In genomic region chr3:155744626-155745324, GRCh38 we compare ENCODE assay signal across 8 cellular contexts. TPM values are rescaled to one million over a fixed set of nuclear protein-coding genes. Genes with fewer than 3 reads are reported as not detected.
A peak's percentile ranks its signal among the peaks of the same experiment; 100 is the strongest.
DNase-seq lines count a peak whose midpoint lies in the region; ATAC-seq and TF ChIP-seq lines count a peak whose summit lies in the region.

A gene with protein sequence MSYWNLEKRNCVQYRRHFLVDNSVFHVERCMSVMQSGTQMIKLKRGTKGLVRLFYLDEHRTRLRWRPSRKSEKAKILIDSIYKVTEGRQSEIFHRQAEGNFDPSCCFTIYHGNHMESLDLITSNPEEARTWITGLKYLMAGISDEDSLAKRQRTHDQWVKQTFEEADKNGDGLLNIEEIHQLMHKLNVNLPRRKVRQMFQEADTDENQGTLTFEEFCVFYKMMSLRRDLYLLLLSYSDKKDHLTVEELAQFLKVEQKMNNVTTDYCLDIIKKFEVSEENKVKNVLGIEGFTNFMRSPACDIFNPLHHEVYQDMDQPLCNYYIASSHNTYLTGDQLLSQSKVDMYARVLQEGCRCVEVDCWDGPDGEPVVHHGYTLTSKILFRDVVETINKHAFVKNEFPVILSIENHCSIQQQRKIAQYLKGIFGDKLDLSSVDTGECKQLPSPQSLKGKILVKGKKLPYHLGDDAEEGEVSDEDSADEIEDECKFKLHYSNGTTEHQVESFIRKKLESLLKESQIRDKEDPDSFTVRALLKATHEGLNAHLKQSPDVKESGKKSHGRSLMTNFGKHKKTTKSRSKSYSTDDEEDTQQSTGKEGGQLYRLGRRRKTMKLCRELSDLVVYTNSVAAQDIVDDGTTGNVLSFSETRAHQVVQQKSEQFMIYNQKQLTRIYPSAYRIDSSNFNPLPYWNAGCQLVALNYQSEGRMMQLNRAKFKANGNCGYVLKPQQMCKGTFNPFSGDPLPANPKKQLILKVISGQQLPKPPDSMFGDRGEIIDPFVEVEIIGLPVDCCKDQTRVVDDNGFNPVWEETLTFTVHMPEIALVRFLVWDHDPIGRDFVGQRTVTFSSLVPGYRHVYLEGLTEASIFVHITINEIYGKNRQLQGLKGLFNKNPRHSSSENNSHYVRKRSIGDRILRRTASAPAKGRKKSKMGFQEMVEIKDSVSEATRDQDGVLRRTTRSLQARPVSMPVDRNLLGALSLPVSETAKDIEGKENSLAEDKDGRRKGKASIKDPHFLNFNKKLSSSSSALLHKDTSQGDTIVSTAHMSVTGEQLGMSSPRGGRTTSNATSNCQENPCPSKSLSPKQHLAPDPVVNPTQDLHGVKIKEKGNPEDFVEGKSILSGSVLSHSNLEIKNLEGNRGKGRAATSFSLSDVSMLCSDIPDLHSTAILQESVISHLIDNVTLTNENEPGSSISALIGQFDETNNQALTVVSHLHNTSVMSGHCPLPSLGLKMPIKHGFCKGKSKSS (N-terminal part only) (minus strand): TSS chr3:155745071. CDS start chr3:155704224, 40,847 bp downstream.

- TF ChIP-seq CTCF in sigmoid colon (IDR thresholded peaks at IDR 0.05) = no peak

- H3K27me3 ChIP-seq in iPS-18a (ENCODE audit: control insufficient read depth, insufficient read depth, low read length) = no peaks in the 10 kb centered on the region
- peaks cover 0 to 14% (median 0%) of the 10 kb centered on the region in 3 donors for H3K27me3 ChIP-seq in sigmoid colon

- H3K4me1 ChIP-seq in iPS-18a (ENCODE audit: control insufficient read depth, low read depth, low read length) (peaks cover 41% of the 10 kb centered on the region), sigmoid colon (peaks cover 0 to 24% (median 5%) of the 10 kb centered on the region in 4 donors)

- DNase-seq in NCI-H146 treated with DMSO at 0.1 percent for 48 hours (lab: John Stamatoyannopoulos, UW; ENCODE audit: unreplicated experiment) = peak; percentile 69
- peak; percentile 3 for DNase-seq in T-helper 22 cell (ENCODE audit: low read depth)
- DNase-seq in T47D (ENCODE audit: low read depth in 1 of 2, low spot score in 1 of 2) = peak; percentile 78 to 93
- peak; percentile 74 for DNase-seq in sigmoid colon
- DNase-seq in SW 1271 (lab: John Stamatoyannopoulos, UW) = no peak

- TF ChIP-seq POLR2A in sigmoid colon (IDR thresholded peaks at IDR 0.05) = no peak

- intact Hi-C loops in sigmoid colon (cut with DNase I) = no loop called here

- in situ Hi-C loops in T47D (cut with HindIII; ENCODE audit: low pct_unique_long_range_greater_than_20kb, low sequenced_read_pairs) = no loop called here

- no peak for TF ChIP-seq EP300 in sigmoid colon (IDR thresholded peaks at IDR 0.05)

- H3K9me3 ChIP-seq in iPS-18a (ENCODE audit: control insufficient read depth, low read depth, low read length) = no peaks in the 10 kb centered on the region
- no peaks in the 10 kb centered on the region for H3K9me3 ChIP-seq in sigmoid colon

- peak; percentile 74 for ATAC-seq in HG02642 (IDR thresholded peaks at IDR 0.05; ENCODE audit: poor library complexity, unreplicated experiment)

- H3K36me3 ChIP-seq in iPS-18a (ENCODE audit: control insufficient read depth, low read depth, low read length) (no peaks in the 10 kb centered on the region), sigmoid colon (no peaks in the 10 kb centered on the region)

- H3K9ac ChIP-seq in iPS-18a (ENCODE audit: low read length) = peak within 1 kb of the TSS; percentile 74

- 0 to 1% methylated on average over 33 of the region's 33 CpGs for WGBS in sigmoid colon, 2 donors

- H3K4me3 ChIP-seq in GM08714 (ENCODE audit: low read length) (peak within 1 kb of the TSS; percentile 65), iPS-18a (ENCODE audit: low read length) (peak within 1 kb of the TSS; percentile 90), sigmoid colon (peak within 1 kb of the TSS; percentile 45 to 69 (median 64))

- H3K27ac ChIP-seq in iPS-18a (ENCODE audit: low read length) (peak within 1 kb of the TSS; percentile 46), sigmoid colon (peak within 1 kb of the TSS in 2 of 4 donors; percentile 14 to 15)

RNA-seq across cellular contexts. Expression of the gene that starts here (rescaled TPM):
- total RNA-seq in sigmoid colon = under 1 TPM; 0.36 to 0.83 (median 0.62) TPM
- 1 to 10 TPM in 2 of 3 donors, under 1 TPM in 1; 0.92 to 1.9 (median 1.2) TPM for polyA plus RNA-seq in sigmoid colon

Comparison
In these comparisons a context has a peak if more than half of its experiments do, and no peak if none do; other contexts are left out.
1. DNase-seq: peak in NCI-H146 treated with DMSO at 0.1 percent for 48 hours (single experiment), T-helper 22 cell (single experiment), T47D (2 of 2) and sigmoid colon (single experiment); none in SW 1271 (0 of 2).
2. Peak in every context shown above with its lines, with median percentiles within 50 percentile points of each other: H3K4me3 ChIP-seq.